21 cellular contexts compared by ENCODE assay signal in the genomic region with DNA sequence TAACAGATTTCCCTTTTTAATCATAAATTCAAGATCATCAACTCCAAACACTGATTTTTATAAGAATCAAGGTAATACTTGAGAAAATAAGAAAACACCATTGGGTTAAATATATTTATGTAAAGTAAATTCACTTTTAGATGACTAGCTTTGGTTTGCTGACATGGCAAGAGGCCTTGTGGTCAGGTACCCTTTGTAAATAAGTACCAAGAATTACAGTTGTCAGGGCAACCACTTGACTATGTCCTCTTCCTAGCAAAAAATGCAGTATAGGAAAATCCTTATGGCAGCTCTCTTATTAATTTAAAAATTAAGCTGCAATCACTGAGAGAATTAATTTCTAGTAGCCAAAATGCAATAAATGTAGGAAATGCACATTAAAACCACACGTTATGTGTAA.
"Had no signal": no experiment of that assay in that cellular context is flagged by ENCODE, and none has a peak within 500 bp of the region (broad histone marks: within the 10 kb centered on the region; RNA-seq: fewer than 3 reads in every experiment).

No MANE protein-coding gene starts in this region.

- H3K36me3 ChIP-seq: cardiac muscle cell, uterus had no signal

- ATAC-seq: activated CD4-positive, alpha-beta T cell treated with anti-CD3 and anti-CD28 coated beads for 36 hours; left colon; lower lobe of right lung; natural killer cell treated with Interleukin-12 subunit alpha and Interleukin-12 subunit beta and Interleukin-15 and Interleukin-18, amount 100 ng/mL, for 72 hours; sciatic nerve; stimulated activated naive CD8-positive, alpha-beta T cell treated with anti-CD3 and anti-CD28 coated beads, Interleukin-15, amount 100 ng/mL, for 72 hours; WTC11 had no signal

- H3K4me3 ChIP-seq: cardiac muscle cell, esophagus squamous epithelium, hepatocyte, lower lobe of right lung, pancreas, smooth muscle cell, suprapubic skin, transverse colon, uterus had no signal

- H2AFZ ChIP-seq: hepatocyte had no signal

- FAIRE-seq: pancreas had no signal

- H3K9me3 ChIP-seq: esophagus squamous epithelium, lower lobe of right lung, neutrophil, pancreas, suprapubic skin, transverse colon, uterus had no signal

- H3K4me1 ChIP-seq: esophagus squamous epithelium, lower lobe of right lung, uterus had no signal

- DNase-seq: activated CD4-positive, alpha-beta T cell treated with anti-CD3 and anti-CD28 coated beads for 36 hours; activated CD4-positive, alpha-beta T cell treated with anti-CD3 and anti-CD28 coated beads, Interleukin-2, amount 50 U/mL, for 48 hours; activated gamma-delta T cell; dermis blood vessel endothelial cell; effector memory CD4-positive, alpha-beta T cell; esophagus squamous epithelium; left colon; lower lobe of right lung; pancreas; stimulated activated CD4-positive, alpha-beta T cell treated with anti-CD3 and anti-CD28 coated beads, Interleukin-4, amount 100 ng/mL, for 1 hour; stimulated activated naive CD8-positive, alpha-beta T cell treated with anti-CD3 and anti-CD28 coated beads, Interleukin-15, amount 100 ng/mL, for 72 hours; transverse colon; uterus had no signal

- H3K79me2 ChIP-seq: hepatocyte had no signal

- H3K27ac ChIP-seq: cardiac muscle cell, esophagus squamous epithelium, hepatocyte, lower lobe of right lung, neutrophil, pancreas, suprapubic skin, transverse colon, uterus had no signal

- H3K27me3 ChIP-seq: cardiac muscle cell, esophagus squamous epithelium, hepatocyte, neutrophil, pancreas, suprapubic skin, transverse colon, uterus had no signal

- H3K4me2 ChIP-seq: hepatocyte, smooth muscle cell had no signal
